In the genomic region with DNA sequence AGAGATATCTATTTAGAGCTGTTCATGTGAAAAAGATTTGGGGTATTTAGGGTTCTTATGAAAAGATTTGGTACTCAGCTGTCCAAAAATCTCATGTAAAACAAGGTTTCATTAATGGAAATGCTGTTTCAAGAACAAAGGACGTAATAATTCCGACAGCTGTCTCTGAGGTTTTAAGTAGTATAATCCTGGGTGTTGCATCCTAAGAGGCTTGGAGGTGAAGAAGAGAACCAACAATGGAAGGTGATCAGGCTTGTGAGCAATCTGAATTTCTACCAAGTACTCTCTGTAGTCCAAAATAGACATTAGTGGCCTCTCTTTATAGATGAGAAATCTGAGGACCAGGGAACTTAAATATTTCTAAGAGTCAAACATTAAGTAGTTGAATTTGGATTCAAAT, we compare ENCODE assay signal across 14 cellular contexts.
DNase-seq lines count a peak whose midpoint lies in the region; ATAC-seq and TF ChIP-seq lines count a peak whose summit lies in the region.
"Had no signal": no experiment of that assay in that cellular context is flagged by ENCODE, and none has a peak within 500 bp of the region (broad histone marks: within the 10 kb centered on the region; RNA-seq: fewer than 3 reads in every experiment).

No MANE protein-coding gene starts in this region.

- no peaks in the 10 kb centered on the region for H3K9me3 ChIP-seq in upper lobe of right lung
- H3K9me3 ChIP-seq: BLaER1 treated with 17β-estradiol and CSF1 and Interleukin-3, amounts not matched to agents 10 nM and 100 nM had no signal

- H3K27ac ChIP-seq in upper lobe of right lung, result no peak overlapping the region
- H3K27ac ChIP-seq: BLaER1 treated with 17β-estradiol and CSF1 and Interleukin-3, amounts not matched to agents 10 nM and 100 nM; GM23248; HL-60 had no signal

- no peaks in the 10 kb centered on the region for H3K27me3 ChIP-seq in upper lobe of right lung
- H3K27me3 ChIP-seq: BLaER1 treated with 17β-estradiol and CSF1 and Interleukin-3, amounts not matched to agents 10 nM and 100 nM had no signal

- H3K36me3 ChIP-seq in upper lobe of right lung, result no peaks in the 10 kb centered on the region
- H3K36me3 ChIP-seq: BLaER1 treated with 17β-estradiol and CSF1 and Interleukin-3, amounts not matched to agents 10 nM and 100 nM had no signal

- no peak for ATAC-seq in upper lobe of right lung
- ATAC-seq: CD8-positive, alpha-beta T cell had no signal

- H3K4me3 ChIP-seq in upper lobe of right lung, result no peak overlapping the region
- H3K4me3 ChIP-seq: BLaER1 treated with 17β-estradiol and CSF1 and Interleukin-3, amounts not matched to agents 10 nM and 100 nM; GM23248 had no signal

- peak; percentile 35 for DNase-seq in D341Med (ENCODE audit: low spot score)
- peak; percentile 33 for DNase-seq in LHCN-M2 (ENCODE audit: low read depth)
- peak; percentile 69 for DNase-seq in NCI-H82 treated with DMSO at 0.1 percent for 48 hours (lab: John Stamatoyannopoulos, UW; ENCODE audit: unreplicated experiment)
- peak; percentile 60 for DNase-seq in myocyte (ENCODE audit: low read depth)
- DNase-seq in AML-193 (lab: John Stamatoyannopoulos, UW), result no peak
- DNase-seq in upper lobe of right lung, result no peak
- no peak for DNase-seq in activated T-cell treated with anti-CD3 and anti-CD28 coated beads for 4 hours
- DNase-seq: 8988T; Calu3; CD8-positive, alpha-beta T cell; GDM1; GM23248 had no signal

- no peak for TF ChIP-seq CTCF in upper lobe of right lung (IDR thresholded peaks at IDR 0.05)

- H3K4me1 ChIP-seq in upper lobe of right lung, result no peaks in the 10 kb centered on the region
- H3K4me1 ChIP-seq: BLaER1 treated with 17β-estradiol and CSF1 and Interleukin-3, amounts not matched to agents 10 nM and 100 nM had no signal

- intact Hi-C loops in upper lobe of right lung (cut with DNase I), result no loop called here

Comparison
In these comparisons a context has a peak if more than half of its experiments do, and no peak if none do; other contexts are left out.
1. DNase-seq: peak in D341Med (single experiment), LHCN-M2 (single experiment), NCI-H82 treated with DMSO at 0.1 percent for 48 hours (single experiment) and myocyte (single experiment); none in AML-193 (0 of 2), upper lobe of right lung (single experiment) and activated T-cell treated with anti-CD3 and anti-CD28 coated beads for 4 hours (single experiment).